17 cellular contexts compared by ENCODE assay signal in the genomic region with DNA sequence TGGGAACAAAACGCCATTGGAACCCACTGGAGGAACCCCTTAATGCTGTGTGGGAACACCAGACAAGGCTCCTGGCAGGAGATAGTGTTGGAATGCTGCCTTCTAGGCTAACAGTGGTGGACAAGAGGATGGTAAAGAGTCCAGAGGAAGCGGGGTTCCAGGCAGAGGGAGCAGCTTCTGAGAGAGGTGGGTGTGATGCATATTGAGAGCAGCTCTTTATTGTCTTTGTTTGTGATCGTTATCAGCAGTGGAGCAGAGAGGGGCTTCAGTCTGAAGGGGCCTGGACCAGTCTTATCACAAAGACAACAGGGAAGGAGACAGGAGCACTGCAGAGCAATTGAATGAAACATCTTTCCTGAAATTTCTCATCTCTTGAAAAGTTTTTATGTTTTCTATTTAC.
"Had no signal": no experiment of that assay in that cellular context is flagged by ENCODE, and none has a peak within 500 bp of the region (broad histone marks: within the 10 kb centered on the region; RNA-seq: fewer than 3 reads in every experiment).

No MANE protein-coding gene starts in this region.

- H3K9me3 ChIP-seq: MG63 had no signal

- H3K27ac ChIP-seq: RWPE1 had no signal

- H3K4me3 ChIP-seq: MG63 had no signal

- H3K27me3 ChIP-seq: MG63 had no signal

- ATAC-seq: Panc1, PC-3, SK-N-SH treated with all-trans-retinoic acid at 6 μM for 48 hours had no signal

- DNase-seq: Karpas-422, KG1, NCI-H1092 treated with DMSO at 0.1 percent for 48 hours, NCI-H1436, NCI-H187, NCI-H2029, NCI-H2081 treated with DMSO at 0.1 percent for 48 hours, NCI-H2227 treated with DMSO at 0.1 percent for 48 hours, NCI-H524, NCI-H526 treated with DMSO at 0.1 percent for 48 hours, NCI-H774, SHP77 had no signal

- H3K36me3 ChIP-seq: MG63 had no signal
